In genomic region chr10:52250562-52250961, GRCh38 we compare ENCODE assay signal across 24 cellular contexts.
"Had no signal": no experiment of that assay in that cellular context is flagged by ENCODE, and none has a peak within 500 bp of the region (broad histone marks: within the 10 kb centered on the region; RNA-seq: fewer than 3 reads in every experiment).

No MANE protein-coding gene starts in this region.

- H3K9me3 ChIP-seq: gastroesophageal sphincter, lower lobe of right lung, neutrophil, ovary, spleen, transverse colon had no signal

- H3K27ac ChIP-seq: coronary artery, dorsolateral prefrontal cortex, gastroesophageal sphincter, lower lobe of right lung, neutrophil, ovary, spleen, transverse colon had no signal

- FAIRE-seq: bronchial epithelial cell, kidney had no signal

- ATAC-seq: activated CD4-positive, alpha-beta T cell treated with anti-CD3 and anti-CD28 coated beads for 36 hours; activated T-cell treated with anti-CD3 and anti-CD28 coated beads, Interleukin-2, amount 50 U/mL, for 72 hours; gastroesophageal sphincter; lower lobe of right lung had no signal

- H3K27me3 ChIP-seq: dorsolateral prefrontal cortex, gastroesophageal sphincter, neutrophil, ovary, spleen, transverse colon had no signal

- H3K4me3 ChIP-seq: coronary artery, dorsolateral prefrontal cortex, gastroesophageal sphincter, lower lobe of right lung, ovary, spleen, transverse colon had no signal

- DNase-seq: activated CD4-positive, alpha-beta T cell treated with anti-CD3 and anti-CD28 coated beads for 36 hours; activated CD4-positive, alpha-beta T cell treated with anti-CD3 and anti-CD28 coated beads, Interleukin-2, amount 50 U/mL, for 4 hours; activated CD4-positive, CD25-positive, alpha-beta regulatory T cell; activated naive CD4-positive, alpha-beta T cell; activated T-cell treated with anti-CD3 and anti-CD28 coated beads for 4 hours; activated T-cell treated with anti-CD3 and anti-CD28 coated beads, Interleukin-2, amount 50 U/mL, for 72 hours; anterior cingulate cortex; dorsolateral prefrontal cortex; effector memory CD4-positive, alpha-beta T cell; hypothalamus; immature natural killer cell; kidney; lower lobe of right lung; mesendoderm; nephron progenitor cell; ovary; retina; spleen; stimulated activated naive CD4-positive, alpha-beta T cell treated with Interleukin-2 at 50 U/mL for 16 hours; transverse colon had no signal

- H3K36me3 ChIP-seq: gastroesophageal sphincter, lower lobe of right lung, neutrophil, ovary, spleen, transverse colon had no signal

- H3K4me1 ChIP-seq: gastroesophageal sphincter, lower lobe of right lung, spleen had no signal
